ENCODE assay signal across 8 cellular contexts in the genomic region with DNA sequence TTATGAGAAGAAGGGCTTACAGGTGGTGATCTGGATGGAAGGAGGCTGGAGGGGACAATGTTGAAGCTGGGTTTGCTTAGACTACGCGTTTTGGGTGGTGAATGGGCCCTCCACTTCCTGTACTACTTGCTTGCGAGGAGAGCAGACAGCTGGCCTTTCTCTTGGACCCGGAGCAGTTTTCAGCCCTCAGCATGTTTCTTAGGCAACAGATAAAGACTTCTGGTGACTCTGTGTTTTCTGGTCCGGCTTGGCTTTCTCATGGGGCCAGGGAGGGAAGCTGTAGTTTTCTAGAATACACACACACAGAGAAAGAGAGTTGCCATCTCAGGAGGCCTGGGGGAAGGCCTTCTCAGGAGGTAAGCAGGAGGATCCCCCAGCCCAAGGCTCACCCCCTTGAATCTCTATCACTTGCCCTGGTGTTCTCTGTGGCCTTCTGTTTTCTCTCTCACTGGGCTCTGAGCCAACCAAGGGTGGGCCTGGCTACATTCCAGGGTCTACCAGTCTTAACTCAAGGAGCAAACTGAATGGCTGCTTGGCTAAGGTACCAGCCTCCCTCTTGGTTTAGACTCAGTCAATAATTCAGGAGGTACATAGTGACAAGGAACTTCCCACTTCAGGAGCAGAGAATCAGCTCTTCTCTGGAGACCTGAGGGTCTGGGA. TPM values are rescaled to one million over a fixed set of nuclear protein-coding genes. Genes with fewer than 3 reads are reported as not detected.
DNase-seq lines count a peak whose midpoint lies in the region; ATAC-seq, FAIRE-seq and TF ChIP-seq lines count a peak whose summit lies in the region.

No MANE protein-coding gene starts in this region.

- H3K9me3 Mint-ChIP-seq in endothelial cell (ENCODE audit: unreplicated experiment) = no peaks in the 10 kb centered on the region

- ATAC-seq in pancreas (peak in 2 of 4 donors; percentile 3), GM21723 (IDR thresholded peaks at IDR 0.05; ENCODE audit: unreplicated experiment) (no peak), GM21529 (IDR thresholded peaks at IDR 0.05; ENCODE audit: unreplicated experiment) (no peak)

- H3K36me3 ChIP-seq in GM23248 (ENCODE audit: low read depth) = peaks cover 4% of the 10 kb centered on the region; the same call in 1 of the 2 replicates
- H3K36me3 ChIP-seq in OCI-LY1 (ENCODE audit: insufficient read depth, low read length) = peaks cover 6% of the 10 kb centered on the region
- peaks cover 0 to 8% (median 0%) of the 10 kb centered on the region in 3 donors for H3K36me3 ChIP-seq in pancreas
- H3K36me3 ChIP-seq in mammary epithelial cell (ENCODE audit: insufficient read depth, low read length) = no peaks in the 10 kb centered on the region

- H3K9ac ChIP-seq in GM23248 = peak overlapping the region; percentile 55
- peak overlapping the region; percentile 32; the same call in 1 of the 2 replicates for H3K9ac ChIP-seq in OCI-LY1 (ENCODE audit: low read length)
- H3K9ac ChIP-seq in mammary epithelial cell (ENCODE audit: insufficient read depth, low read length) = no peak overlapping the region

- H3K4me1 Mint-ChIP-seq in endothelial cell (ENCODE audit: unreplicated experiment) = peaks cover 14% of the 10 kb centered on the region

- no TSS peak for BruUV-seq in mammary epithelial cell (replicated peaks; lab: Mats Ljungman, UMichigan)

- peaks cover 7% of the 10 kb centered on the region for H3K27me3 Mint-ChIP-seq in endothelial cell (ENCODE audit: unreplicated experiment)

- no peak for TF ChIP-seq CTCF in OCI-LY1 (IDR thresholded peaks at IDR 0.05; ENCODE audit: low read length)
- TF ChIP-seq CTCF in endothelial cell (IDR thresholded peaks at IDR 0.05; ENCODE audit: unreplicated experiment) = no peak
- TF ChIP-seq CTCF in pancreas (IDR thresholded peaks at IDR 0.05) = no peak
- no peak for TF ChIP-seq CTCF in mammary epithelial cell (conservative IDR thresholded peaks at IDR 0.05 in 1 of 2, IDR thresholded peaks at IDR 0.05 in 1 of 2; ENCODE audit: extremely low read depth in 1 of 2, insufficient read depth in 1 of 2, low read depth in 1 of 2, low read length in 2 of 2)

- intact Hi-C loops in pancreas (cut with DNase I) (no loop called here), mammary epithelial cell (cut with micrococcal nuclease) (no loop called here)

- H3K79me2 ChIP-seq in GM23248 (ENCODE audit: insufficient read depth) (peaks cover 56% of the 10 kb centered on the region), OCI-LY1 (ENCODE audit: insufficient read depth, low read length) (no peaks in the 10 kb centered on the region), mammary epithelial cell (ENCODE audit: insufficient read depth, low read length) (peaks cover 9% of the 10 kb centered on the region)

- no peak overlapping the region for H2AFZ ChIP-seq in GM23248
- no peak overlapping the region for H2AFZ ChIP-seq in OCI-LY1 (ENCODE audit: low read length)
- H2AFZ ChIP-seq in mammary epithelial cell (ENCODE audit: low read depth, low read length) = no peak overlapping the region

- H3K27ac Mint-ChIP-seq in endothelial cell (ENCODE audit: unreplicated experiment) = peak overlapping the region; percentile 64

- no peak for FAIRE-seq in pancreas (lab: Jason Lieb, UNC)

- no peaks in the 10 kb centered on the region for H3K36me3 Mint-ChIP-seq in endothelial cell (ENCODE audit: low read depth, unreplicated experiment)

- peak overlapping the region; percentile 59 for H3K27ac ChIP-seq in GM23248
- H3K27ac ChIP-seq in OCI-LY1 (ENCODE audit: low read depth, low read length, poor library complexity, severe bottlenecking) = peak overlapping the region; percentile 51
- peak overlapping the region in 2 of 4 donors; percentile 28 to 30 for H3K27ac ChIP-seq in pancreas
- no peak overlapping the region for H3K27ac ChIP-seq in mammary epithelial cell (ENCODE audit: insufficient read depth, low read depth, low read length)

- H4K20me1 ChIP-seq in GM23248 (ENCODE audit: insufficient read depth) (no peaks in the 10 kb centered on the region), OCI-LY1 (ENCODE audit: insufficient read depth, low read length) (no peaks in the 10 kb centered on the region), mammary epithelial cell (ENCODE audit: insufficient read depth, low read length) (no peaks in the 10 kb centered on the region)

- in situ Hi-C loops in GM23248 (cut with MboI) = loop anchor here (25.0 kb wide), 1 partner anchor 242 kb away; the partner anchor contains the start of gene RCE1
- in situ Hi-C loops in mammary epithelial cell (cut with MboI; ENCODE audit: low sequenced_read_pairs in 2 of 2) = no loop called here

- H3K4me2 ChIP-seq in GM23248 (ENCODE audit: unreplicated experiment) (peak overlapping the region; percentile 21), OCI-LY1 (ENCODE audit: low read length) (peak overlapping the region; percentile 47), mammary epithelial cell (ENCODE audit: insufficient read depth, low read depth, low read length) (no peak overlapping the region)

- dilution Hi-C loops in mammary epithelial cell (cut with HindIII; ENCODE audit: low sequenced_read_pairs) = no loop called here

- 54 to 57% methylated on average over 5 of the region's 5 CpGs for WGBS in GM23248 (ENCODE audit: low coverage in 1 of 2, low lambda C conversion rate in 2 of 2, missing lambda C conversion rate in 2 of 2), 2 experiments
- 50 to 58% methylated on average over 5 of the region's 5 CpGs for WGBS in pancreas, 2 donors
- 100% methylated on average over 5 of the region's 5 CpGs for WGBS in mammary epithelial cell (ENCODE audit: low coverage, missing lambda C conversion rate)

- H3K27me3 ChIP-seq in GM23248 (replicated peaks; ENCODE audit: insufficient read depth) (no peaks in the 10 kb centered on the region), OCI-LY1 (ENCODE audit: insufficient read depth, low read length) (peaks cover under 1% of the 10 kb centered on the region; the same call in 1 of the 2 replicates), pancreas (no peaks in the 10 kb centered on the region), mammary epithelial cell (ENCODE audit: insufficient read depth, low read length) (no peaks in the 10 kb centered on the region)

- H3K4me3 ChIP-seq in GM23248 (no peak overlapping the region), OCI-LY1 (ENCODE audit: low read depth, low read length, poor library complexity, severe bottlenecking) (peak overlapping the region; percentile 35), pancreas (no peak overlapping the region), mammary epithelial cell (replicated peaks in 1 of 3; ENCODE audit: insufficient read depth in 1 of 3, low read depth in 2 of 3, low read length in 3 of 3) (no peak overlapping the region)

- H3F3A ChIP-seq in GM23248 (ENCODE audit: insufficient read depth) (peaks cover 3% of the 10 kb centered on the region; the same call in 1 of the 2 replicates), OCI-LY1 (ENCODE audit: insufficient read depth, low read length) (no peaks in the 10 kb centered on the region)

- no peaks in the 10 kb centered on the region for H3K9me3 ChIP-seq in GM23248 (ENCODE audit: low read depth)
- H3K9me3 ChIP-seq in OCI-LY1 (ENCODE audit: low read length) = no peaks in the 10 kb centered on the region
- H3K9me3 ChIP-seq in pancreas = no peaks in the 10 kb centered on the region
- no peaks in the 10 kb centered on the region for H3K9me3 ChIP-seq in mammary epithelial cell (replicated peaks; ENCODE audit: insufficient read depth, low read length)

- H3K4me3 Mint-ChIP-seq in endothelial cell (ENCODE audit: unreplicated experiment) = peak overlapping the region; percentile 37

- peak; percentile 58 for DNase-seq in GM23248
- no peak for DNase-seq in endothelial cell (ENCODE audit: low spot score)
- DNase-seq in pancreas = peak in 4 of 6 donors; percentile 36 to 58 (median 44)
- no peak for DNase-seq in mammary epithelial cell
- DNase-seq in NCI-H524 treated with DMSO at 0.1 percent for 48 hours (lab: John Stamatoyannopoulos, UW) = no peak

- no peaks in the 10 kb centered on the region for H3K9me2 ChIP-seq in GM23248 (ENCODE audit: insufficient read depth)
- H3K9me2 ChIP-seq in OCI-LY1 (ENCODE audit: low read depth, low read length) = no peaks in the 10 kb centered on the region

- H3K4me1 ChIP-seq in GM23248 (ENCODE audit: insufficient read depth) (peaks cover 10% of the 10 kb centered on the region; the same call in 1 of the 2 replicates), OCI-LY1 (ENCODE audit: insufficient read depth, low read length, severe bottlenecking) (peaks cover 35% of the 10 kb centered on the region), pancreas (peaks cover 0 to 11% (median 4%) of the 10 kb centered on the region in 3 donors), mammary epithelial cell (ENCODE audit: insufficient read depth, low read length) (peaks cover 8% of the 10 kb centered on the region)

- CTCF ChIA-PET in mammary epithelial cell (lab: Charles Lee; ENCODE audit: low non-redundant PET) = no interaction called here

RNA-seq across cellular contexts. Expression of gene CCS, which starts 2.4 kb away (rescaled TPM):
- 28.0 and 29.5 TPM in 2 replicates for total RNA-seq in GM23248 (2014; rRNA removed; shearing (Covaris generic))
- 44.1 and 44.2 TPM in 2 replicates for polyA plus RNA-seq in GM23248 (2016; fragmentation: Nextera tagmentation; extraction: Ambion mirVana)
- 51.2 TPM for total RNA-seq in endothelial cell (ENCODE audit: unreplicated experiment)
- 10 to 100 TPM; 16.9 to 31.7 (median 17.5) TPM for total RNA-seq in pancreas
- 100 to 1,000 TPM; 114 to 125 TPM for polyA plus RNA-seq in pancreas
- total RNA-seq in mammary epithelial cell = 10 to 100 TPM; 21.3 to 31.2 TPM
- polyA plus RNA-seq in mammary epithelial cell = 21.7 TPM
- polyA minus RNA-seq in mammary epithelial cell = 29.4 TPM

RNA-seq across cellular contexts. Expression of gene CCDC87, which starts 2.5 kb away (rescaled TPM):
- 0.11 and 0.13 TPM in 2 replicates for total RNA-seq in GM23248 (2014; rRNA removed; shearing (Covaris generic))
- polyA plus RNA-seq in GM23248 (2016; fragmentation: Nextera tagmentation; extraction: Ambion mirVana) (0.39 and 0.40 TPM in 2 replicates), pancreas (under 1 TPM; 0.15 to 0.40 TPM), mammary epithelial cell (0.22 TPM)
- total RNA-seq in endothelial cell (ENCODE audit: unreplicated experiment) (0.54 TPM), pancreas (under 1 TPM; 0.20 to 0.38 (median 0.32) TPM), mammary epithelial cell (under 1 TPM; 0.31 to 0.83 TPM)
- polyA minus RNA-seq in mammary epithelial cell = not detected

RNA-seq across cellular contexts. Expression of gene RBM14, which starts 21.1 kb away (rescaled TPM):
- total RNA-seq in GM23248 (2014; rRNA removed; shearing (Covaris generic)) = 23.5 and 28.4 TPM in 2 replicates
- 40.6 and 42.6 TPM in 2 replicates for polyA plus RNA-seq in GM23248 (2016; fragmentation: Nextera tagmentation; extraction: Ambion mirVana)
- 84.2 TPM for total RNA-seq in endothelial cell (ENCODE audit: unreplicated experiment)
- total RNA-seq in pancreas = 10 to 100 TPM; 24.4 to 57.9 (median 31.7) TPM
- 10 to 100 TPM; 36.5 to 61.6 TPM for polyA plus RNA-seq in pancreas
- 10 to 100 TPM; 20.0 to 79.3 TPM for total RNA-seq in mammary epithelial cell
- polyA plus RNA-seq in mammary epithelial cell = 31.2 TPM
- polyA minus RNA-seq in mammary epithelial cell = 81.0 TPM

RNA-seq across cellular contexts. Expression of gene CTSF, which starts 27.0 kb away (rescaled TPM):
- total RNA-seq in GM23248 (2014; rRNA removed; shearing (Covaris generic)) = 67.7 and 72.6 TPM in 2 replicates
- 53.6 and 59.2 TPM in 2 replicates for polyA plus RNA-seq in GM23248 (2016; fragmentation: Nextera tagmentation; extraction: Ambion mirVana)
- total RNA-seq in endothelial cell (ENCODE audit: unreplicated experiment) = 9.2 TPM
- total RNA-seq in pancreas = 10 to 100 TPM; 10.6 to 31.4 (median 19.9) TPM
- 10 to 100 TPM; 14.8 to 43.2 TPM for polyA plus RNA-seq in pancreas
- total RNA-seq in mammary epithelial cell = 10 to 100 TPM in 1 of 2 donors, 1 to 10 TPM in 1; 5.3 to 16.5 TPM
- 3.8 TPM for polyA plus RNA-seq in mammary epithelial cell
- polyA minus RNA-seq in mammary epithelial cell = 0.93 TPM

RNA-seq across cellular contexts. Expression of gene RBM4, which starts 43.1 kb away (rescaled TPM):
- total RNA-seq in GM23248 (2014; rRNA removed; shearing (Covaris generic)) = 79.0 and 81.4 TPM in 2 replicates
- polyA plus RNA-seq in GM23248 (2016; fragmentation: Nextera tagmentation; extraction: Ambion mirVana) (121 and 125 TPM in 2 replicates), pancreas (10 to 100 TPM; 60.6 to 84.2 TPM), mammary epithelial cell (181 TPM)
- total RNA-seq in endothelial cell (ENCODE audit: unreplicated experiment) (187 TPM), pancreas (10 to 100 TPM; 47.5 to 80.2 (median 65.1) TPM), mammary epithelial cell (100 to 1,000 TPM in 1 of 2 donors, 10 to 100 TPM in 1; 65.2 to 117 TPM)
- 133 TPM for polyA minus RNA-seq in mammary epithelial cell

Comparison
In these comparisons a context has a peak if more than half of its experiments do, and no peak if none do; other contexts are left out.
1. DNase-seq: peak in GM23248 (single experiment) and pancreas (4 of 6); none in endothelial cell (single experiment), mammary epithelial cell (single experiment) and NCI-H524 treated with DMSO at 0.1 percent for 48 hours (single experiment).